33 cellular contexts compared by ENCODE assay signal in the genomic region with DNA sequence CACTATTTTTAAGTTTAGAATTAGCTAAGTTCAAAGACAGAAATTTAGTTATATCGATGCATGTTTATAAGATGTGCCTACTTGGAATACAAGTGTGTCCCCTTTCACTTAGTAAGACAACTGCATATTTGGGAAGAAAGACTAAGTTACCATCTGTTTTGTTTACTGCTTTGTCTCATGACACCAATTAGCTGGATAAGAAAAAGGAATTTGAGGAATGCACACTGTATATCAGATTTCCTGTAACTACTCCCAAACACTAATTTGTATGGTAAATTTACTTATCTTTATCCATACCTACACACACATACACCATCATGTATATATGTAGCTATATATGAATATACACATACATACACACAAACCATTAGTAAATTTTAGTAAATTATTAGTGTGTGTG.
"Had no signal": no experiment of that assay in that cellular context is flagged by ENCODE, and none has a peak within 500 bp of the region (broad histone marks: within the 10 kb centered on the region; RNA-seq: fewer than 3 reads in every experiment).

No MANE protein-coding gene starts in this region.

- H3K4me3 Mint-ChIP-seq: activated B cell treated with CpG ODN at 0.5 μM for 24 hours; activated CD4-positive, alpha-beta memory T cell treated with anti-CD3 and anti-CD28 coated beads for 36 hours; activated naive CD4-positive, alpha-beta T cell treated with anti-CD3 and anti-CD28 coated beads, Interleukin-2, amount 10 ng/mL, durations not matched to agents 7 days and 5 days; activated naive CD8-positive, alpha-beta T cell; activated naive CD8-positive, alpha-beta T cell treated with anti-CD3 and anti-CD28 coated beads, Interleukin-2, amount 50 U/mL, for 24 hours; activated T-cell treated with anti-CD3 and anti-CD28 coated beads, Interleukin-2, amount 50 U/mL, for 4 hours; activated T-helper 1 cell treated with anti-CD3 and anti-CD28 coated beads, Interleukin-12 subunit alpha, Interleukin-12 subunit beta, Interleukin-2, Interleukin-4 antibody, amounts not matched to agents 30 ng/mL and 10 ng/mL and 1 ng/mL, durations not matched to agents 14 hours and 24 hours and 36 hours; brain; central memory CD8-positive, alpha-beta T cell had no signal

- H3K4me2 ChIP-seq: PC-9 had no signal

- H2AFZ ChIP-seq: PC-9 had no signal

- H3K36me3 Mint-ChIP-seq: activated CD4-positive, alpha-beta memory T cell treated with anti-CD3 and anti-CD28 coated beads for 36 hours; activated naive CD4-positive, alpha-beta T cell treated with anti-CD3 and anti-CD28 coated beads, Interleukin-2, amount 10 ng/mL, durations not matched to agents 7 days and 5 days; activated naive CD8-positive, alpha-beta T cell; brain had no signal

- H3K9me3 Mint-ChIP-seq: activated B cell treated with CpG ODN at 0.5 μM for 24 hours, brain had no signal

- H3K4me1 Mint-ChIP-seq: activated B cell treated with CpG ODN at 0.5 μM for 24 hours; activated naive CD4-positive, alpha-beta T cell treated with anti-CD3 and anti-CD28 coated beads, Interleukin-2, amount 10 ng/mL, durations not matched to agents 7 days and 5 days; activated naive CD8-positive, alpha-beta T cell treated with anti-CD3 and anti-CD28 coated beads, Interleukin-2, amount 50 U/mL, for 24 hours; brain; central memory CD8-positive, alpha-beta T cell had no signal

- ATAC-seq: activated naive CD8-positive, alpha-beta T cell treated with anti-CD3 and anti-CD28 coated beads, Interleukin-2, amount 50 U/mL, for 24 hours; activated T-cell treated with anti-CD3 and anti-CD28 coated beads, Interleukin-2, amount 50 U/mL, for 4 hours had no signal

- H3K4me3 ChIP-seq: PC-9 had no signal

- H3K27ac Mint-ChIP-seq: activated B cell treated with CpG ODN at 0.5 μM for 24 hours; activated CD4-positive, alpha-beta memory T cell treated with anti-CD3 and anti-CD28 coated beads for 36 hours; activated naive CD4-positive, alpha-beta T cell treated with anti-CD3 and anti-CD28 coated beads, Interleukin-2, amount 10 ng/mL, durations not matched to agents 7 days and 5 days; activated naive CD8-positive, alpha-beta T cell; activated naive CD8-positive, alpha-beta T cell treated with anti-CD3 and anti-CD28 coated beads, Interleukin-2, amount 50 U/mL, for 24 hours; activated T-helper 1 cell treated with anti-CD3 and anti-CD28 coated beads, Interleukin-12 subunit alpha, Interleukin-12 subunit beta, Interleukin-2, Interleukin-4 antibody, amounts not matched to agents 30 ng/mL and 10 ng/mL and 1 ng/mL, durations not matched to agents 14 hours and 24 hours and 36 hours; brain had no signal

- DNase-seq: activated B cell treated with CpG ODN at 0.5 μM for 24 hours; activated CD4-positive, alpha-beta memory T cell treated with anti-CD3 and anti-CD28 coated beads for 36 hours; activated CD4-positive, alpha-beta T cell treated with anti-CD3 and anti-CD28 coated beads for 4 hours; activated CD4-positive, alpha-beta T cell treated with anti-CD3 and anti-CD28 coated beads, Interleukin-2, amount 50 U/mL, for 1 hour; activated CD4-positive, CD25-positive, alpha-beta regulatory T cell treated with anti-CD3 and anti-CD28 coated beads, Interleukin-2, amount 50 U/mL, for 72 hours; activated CD8-positive, alpha-beta memory T cell treated with anti-CD3 and anti-CD28 coated beads, Interleukin-2, amount 50 U/mL, for 4 hours; activated naive CD4-positive, alpha-beta T cell treated with anti-CD3 and anti-CD28 coated beads, Interleukin-2, amount 10 ng/mL, durations not matched to agents 7 days and 5 days; activated naive CD8-positive, alpha-beta T cell treated with anti-CD3 and anti-CD28 coated beads, Interleukin-2, amount 50 U/mL, for 24 hours; activated T-cell treated with anti-CD3 and anti-CD28 coated beads for 4 hours; activated T-cell treated with anti-CD3 and anti-CD28 coated beads, Interleukin-2, amount 50 U/mL, for 4 hours; anterior cingulate cortex; Karpas-422; KBM-7; NCI-H1436 treated with DMSO at 0.1 percent for 48 hours; NCI-H1694 treated with DMSO at 0.1 percent for 48 hours; NCI-H2029; NCI-H2171 treated with DMSO at 0.1 percent for 48 hours; NCI-H2227 treated with DMSO at 0.1 percent for 48 hours; NCI-H446; NCI-H510A treated with DMSO at 0.1 percent for 48 hours; NCI-H526 treated with DMSO at 0.1 percent for 48 hours; NK-92 treated with Interleukin-12 subunit alpha and Interleukin-12 subunit beta, amount 100 ng/mL, for 24 hours; Right ventricle myocardium superior; SW 1271; T-helper 1 cell; T-helper 2 cell; T-helper 9 cell had no signal

- H3K27me3 Mint-ChIP-seq: activated B cell treated with CpG ODN at 0.5 μM for 24 hours; activated CD4-positive, alpha-beta memory T cell treated with anti-CD3 and anti-CD28 coated beads for 36 hours; activated naive CD4-positive, alpha-beta T cell treated with anti-CD3 and anti-CD28 coated beads, Interleukin-2, amount 10 ng/mL, durations not matched to agents 7 days and 5 days; activated naive CD8-positive, alpha-beta T cell; activated naive CD8-positive, alpha-beta T cell treated with anti-CD3 and anti-CD28 coated beads, Interleukin-2, amount 50 U/mL, for 24 hours; brain; central memory CD8-positive, alpha-beta T cell had no signal

- H3K27ac ChIP-seq: PC-9, VCaP had no signal
